9 cellular contexts compared by ENCODE assay signal in the genomic region with DNA sequence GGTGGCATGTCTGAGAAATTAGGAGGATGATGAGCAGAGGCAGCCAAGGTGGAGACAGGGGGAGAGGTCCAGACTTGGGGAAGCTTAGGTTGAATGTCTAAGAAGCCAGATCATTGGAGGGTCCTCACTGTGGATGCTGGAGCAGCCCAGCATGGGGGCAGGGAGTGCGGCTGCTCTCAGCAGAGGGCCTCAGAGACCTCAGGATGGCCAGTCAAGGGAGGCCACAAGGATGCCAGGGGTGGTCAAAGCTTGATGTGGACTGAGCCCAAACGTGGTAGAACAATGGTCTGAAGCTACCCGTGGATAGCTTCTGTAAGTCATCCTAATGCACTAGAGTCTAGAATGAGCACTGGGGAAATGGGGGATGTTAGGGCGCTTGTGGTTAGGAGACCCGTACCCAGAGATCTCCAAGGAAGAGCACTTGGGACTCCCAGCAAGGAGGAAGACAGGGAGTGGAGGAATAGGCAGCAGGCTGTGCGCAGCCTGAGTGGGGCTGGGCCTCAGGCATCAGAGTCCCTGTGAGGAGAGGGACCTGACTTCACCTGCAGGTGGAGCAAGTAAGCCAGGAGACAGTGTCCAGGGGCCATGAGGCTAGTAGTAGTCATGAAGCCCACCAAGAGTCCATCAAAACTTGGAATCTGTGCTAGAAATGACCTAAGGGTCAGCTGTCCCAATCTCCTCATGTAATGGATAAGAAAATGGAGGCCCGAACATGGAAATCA. TPM values are rescaled to one million over a fixed set of nuclear protein-coding genes. Genes with fewer than 3 reads are reported as not detected.
DNase-seq lines count a peak whose midpoint lies in the region; ATAC-seq and TF ChIP-seq lines count a peak whose summit lies in the region.
"Had no signal": no experiment of that assay in that cellular context is flagged by ENCODE, and none has a peak within 500 bp of the region (broad histone marks: within the 10 kb centered on the region; RNA-seq: fewer than 3 reads in every experiment).

No MANE protein-coding gene starts in this region.

- 85% methylated on average over 7 of the region's 7 CpGs for WGBS in suprapubic skin

- peaks cover 5% of the 10 kb centered on the region for H3K4me1 Mint-ChIP-seq in activated CD8-positive, alpha-beta T cell treated with anti-CD3 and anti-CD28 coated beads for 36 hours (ENCODE audit: low read depth)
- peaks cover 11% of the 10 kb centered on the region for H3K4me1 Mint-ChIP-seq in activated CD8-positive, alpha-beta T cell treated with anti-CD3 and anti-CD28 coated beads, Interleukin-2, amount 10 ng/mL, durations not matched to agents 7 days and 5 days (ENCODE audit: low read depth)
- peaks cover 27% of the 10 kb centered on the region for H3K4me1 Mint-ChIP-seq in stimulated activated memory B cell treated with anti-CD40 and anti-IgM and Interleukin-4, amounts not matched to agents 10 μg/mL and 1 μg/mL and 100 μg/mL, for 72 hours

- H3K4me3 ChIP-seq in suprapubic skin, result no peak overlapping the region
- H3K4me3 ChIP-seq: gastrocnemius medialis had no signal

- peaks cover 29% of the 10 kb centered on the region for H3K4me1 ChIP-seq in suprapubic skin

- peaks cover 15% of the 10 kb centered on the region for H3K27me3 ChIP-seq in suprapubic skin

- ATAC-seq in activated CD8-positive, alpha-beta T cell treated with anti-CD3 and anti-CD28 coated beads for 36 hours, result no peak
- no peak for ATAC-seq in activated CD8-positive, alpha-beta T cell treated with anti-CD3 and anti-CD28 coated beads, Interleukin-2, amount 10 ng/mL, durations not matched to agents 7 days and 5 days
- ATAC-seq in HG03521 (IDR thresholded peaks at IDR 0.05; ENCODE audit: unreplicated experiment) (no peak), GM18511 (IDR thresholded peaks at IDR 0.05; ENCODE audit: unreplicated experiment) (no peak)
- no peak for ATAC-seq in stimulated activated memory B cell treated with anti-CD40 and anti-IgM and Interleukin-4, amounts not matched to agents 10 μg/mL and 1 μg/mL and 100 μg/mL, for 72 hours

- H3K27ac Mint-ChIP-seq in activated CD8-positive, alpha-beta T cell treated with anti-CD3 and anti-CD28 coated beads for 36 hours, result no peak overlapping the region
- no peak overlapping the region for H3K27ac Mint-ChIP-seq in activated CD8-positive, alpha-beta T cell treated with anti-CD3 and anti-CD28 coated beads, Interleukin-2, amount 10 ng/mL, durations not matched to agents 7 days and 5 days
- no peak overlapping the region for H3K27ac Mint-ChIP-seq in stimulated activated memory B cell treated with anti-CD40 and anti-IgM and Interleukin-4, amounts not matched to agents 10 μg/mL and 1 μg/mL and 100 μg/mL, for 72 hours

- H3K36me3 Mint-ChIP-seq in activated CD8-positive, alpha-beta T cell treated with anti-CD3 and anti-CD28 coated beads for 36 hours (ENCODE audit: low read depth), result no peaks in the 10 kb centered on the region
- H3K36me3 Mint-ChIP-seq in activated CD8-positive, alpha-beta T cell treated with anti-CD3 and anti-CD28 coated beads, Interleukin-2, amount 10 ng/mL, durations not matched to agents 7 days and 5 days (ENCODE audit: low read depth), result no peaks in the 10 kb centered on the region
- H3K36me3 Mint-ChIP-seq in stimulated activated memory B cell treated with anti-CD40 and anti-IgM and Interleukin-4, amounts not matched to agents 10 μg/mL and 1 μg/mL and 100 μg/mL, for 72 hours, result no peaks in the 10 kb centered on the region

- DNase-seq in activated CD8-positive, alpha-beta T cell treated with anti-CD3 and anti-CD28 coated beads for 36 hours, result peak; percentile 16
- DNase-seq in activated CD8-positive, alpha-beta T cell treated with anti-CD3 and anti-CD28 coated beads, Interleukin-2, amount 10 ng/mL, durations not matched to agents 7 days and 5 days, result no peak
- DNase-seq in NCI-H2171 treated with DMSO at 0.1 percent for 48 hours (lab: John Stamatoyannopoulos, UW), result peak; percentile 34
- peak; percentile 59 for DNase-seq in ecto neural progenitor cell (ENCODE audit: low spot score)
- peak; percentile 40 to 41 for DNase-seq in suprapubic skin (ENCODE audit: low spot score in 2 of 2)
- DNase-seq: gastrocnemius medialis had no signal

- H3K9me3 Mint-ChIP-seq in activated CD8-positive, alpha-beta T cell treated with anti-CD3 and anti-CD28 coated beads for 36 hours, result no peaks in the 10 kb centered on the region
- H3K9me3 Mint-ChIP-seq in activated CD8-positive, alpha-beta T cell treated with anti-CD3 and anti-CD28 coated beads, Interleukin-2, amount 10 ng/mL, durations not matched to agents 7 days and 5 days (ENCODE audit: insufficient read depth), result no peaks in the 10 kb centered on the region
- H3K9me3 Mint-ChIP-seq in stimulated activated memory B cell treated with anti-CD40 and anti-IgM and Interleukin-4, amounts not matched to agents 10 μg/mL and 1 μg/mL and 100 μg/mL, for 72 hours, result no peaks in the 10 kb centered on the region

- no peak for TF ChIP-seq EP300 in suprapubic skin (IDR thresholded peaks at IDR 0.05)

- H3K9me3 ChIP-seq in suprapubic skin, result no peaks in the 10 kb centered on the region
- H3K9me3 ChIP-seq: gastrocnemius medialis had no signal

- peaks cover 4% of the 10 kb centered on the region for H3K27me3 Mint-ChIP-seq in activated CD8-positive, alpha-beta T cell treated with anti-CD3 and anti-CD28 coated beads for 36 hours
- H3K27me3 Mint-ChIP-seq in activated CD8-positive, alpha-beta T cell treated with anti-CD3 and anti-CD28 coated beads, Interleukin-2, amount 10 ng/mL, durations not matched to agents 7 days and 5 days (ENCODE audit: low read depth), result peaks cover 28% of the 10 kb centered on the region
- peaks cover 61% of the 10 kb centered on the region for H3K27me3 Mint-ChIP-seq in stimulated activated memory B cell treated with anti-CD40 and anti-IgM and Interleukin-4, amounts not matched to agents 10 μg/mL and 1 μg/mL and 100 μg/mL, for 72 hours

- no peak for TF ChIP-seq CTCF in activated CD8-positive, alpha-beta T cell treated with anti-CD3 and anti-CD28 coated beads for 36 hours (IDR thresholded peaks at IDR 0.05)
- TF ChIP-seq CTCF in suprapubic skin (IDR thresholded peaks at IDR 0.05), result no peak

- CTCF ChIA-PET in activated CD8-positive, alpha-beta T cell treated with anti-CD3 and anti-CD28 coated beads for 36 hours (lab: Charles Lee), result interaction anchor here (0.7 to 5.7 kb wide), 22 partner anchors 9 to 261 kb away, joined by 3 to 123 read pairs (median 4); partner anchors contain the start of genes S100A12 and S100A8
- CTCF ChIA-PET in activated CD8-positive, alpha-beta T cell treated with anti-CD3 and anti-CD28 coated beads, Interleukin-2, amount 10 ng/mL, durations not matched to agents 7 days and 5 days (lab: Charles Lee), result interaction anchor here (0.8 to 7.4 kb wide), 16 partner anchors 8 to 281 kb away, joined by 3 to 140 read pairs (median 4); partner anchors contain the start of gene CHTOP

- intact Hi-C loops in activated CD8-positive, alpha-beta T cell treated with anti-CD3 and anti-CD28 coated beads for 36 hours (cut with micrococcal nuclease), result loop anchor here (5.0 kb wide), 2 partner anchors 49 to 139 kb away; no protein-coding TSS in a partner anchor

- TF ChIP-seq POLR2A in suprapubic skin (IDR thresholded peaks at IDR 0.05), result no peak

- no peak overlapping the region for H3K27ac ChIP-seq in suprapubic skin
- H3K27ac ChIP-seq: gastrocnemius medialis had no signal

- POLR2A ChIA-PET in activated CD8-positive, alpha-beta T cell treated with anti-CD3 and anti-CD28 coated beads for 36 hours (lab: Charles Lee), result no interaction called here
- POLR2A ChIA-PET in activated CD8-positive, alpha-beta T cell treated with anti-CD3 and anti-CD28 coated beads, Interleukin-2, amount 10 ng/mL, durations not matched to agents 7 days and 5 days (lab: Charles Lee), result interaction anchor here (0.7 kb wide), 1 partner anchor 191 kb away, joined by 3 read pairs; no protein-coding TSS in a partner anchor

- no peak overlapping the region for H3K4me3 Mint-ChIP-seq in activated CD8-positive, alpha-beta T cell treated with anti-CD3 and anti-CD28 coated beads for 36 hours
- H3K4me3 Mint-ChIP-seq in activated CD8-positive, alpha-beta T cell treated with anti-CD3 and anti-CD28 coated beads, Interleukin-2, amount 10 ng/mL, durations not matched to agents 7 days and 5 days, result no peak overlapping the region
- no peak overlapping the region for H3K4me3 Mint-ChIP-seq in stimulated activated memory B cell treated with anti-CD40 and anti-IgM and Interleukin-4, amounts not matched to agents 10 μg/mL and 1 μg/mL and 100 μg/mL, for 72 hours

- no peaks in the 10 kb centered on the region for H3K36me3 ChIP-seq in suprapubic skin
- H3K36me3 ChIP-seq: gastrocnemius medialis had no signal

RNA-seq across cellular contexts. Expression of gene S100A9, which starts 4.3 kb away (rescaled TPM):
- total RNA-seq in activated CD8-positive, alpha-beta T cell treated with anti-CD3 and anti-CD28 coated beads for 36 hours, result not detected
- total RNA-seq in activated CD8-positive, alpha-beta T cell treated with anti-CD3 and anti-CD28 coated beads, Interleukin-2, amount 10 ng/mL, durations not matched to agents 7 days and 5 days, result not detected
- 10 to 100 TPM; 11.0 to 95.4 (median 51.1) TPM for total RNA-seq in suprapubic skin

RNA-seq across cellular contexts. Expression of gene PGLYRP4, which starts 4.7 kb away (rescaled TPM):
- not detected for total RNA-seq in activated CD8-positive, alpha-beta T cell treated with anti-CD3 and anti-CD28 coated beads for 36 hours
- total RNA-seq in activated CD8-positive, alpha-beta T cell treated with anti-CD3 and anti-CD28 coated beads, Interleukin-2, amount 10 ng/mL, durations not matched to agents 7 days and 5 days, result not detected
- 10 to 100 TPM; 13.0 to 35.0 (median 21.2) TPM for total RNA-seq in suprapubic skin
- total RNA-seq: gastrocnemius medialis had no signal

RNA-seq across cellular contexts. Expression of gene S100A12, which starts 22.0 kb away (rescaled TPM):
- not detected for total RNA-seq in activated CD8-positive, alpha-beta T cell treated with anti-CD3 and anti-CD28 coated beads for 36 hours
- total RNA-seq in activated CD8-positive, alpha-beta T cell treated with anti-CD3 and anti-CD28 coated beads, Interleukin-2, amount 10 ng/mL, durations not matched to agents 7 days and 5 days, result not detected
- not detected for total RNA-seq in suprapubic skin

RNA-seq across cellular contexts. Expression of gene S100A8, which starts 37.5 kb away (rescaled TPM):
- not detected for total RNA-seq in activated CD8-positive, alpha-beta T cell treated with anti-CD3 and anti-CD28 coated beads for 36 hours
- total RNA-seq in activated CD8-positive, alpha-beta T cell treated with anti-CD3 and anti-CD28 coated beads, Interleukin-2, amount 10 ng/mL, durations not matched to agents 7 days and 5 days, result not detected
- 10 to 100 TPM in 3 of 4 donors, 1 to 10 TPM in 1; 5.7 to 38.4 (median 19.5) TPM for total RNA-seq in suprapubic skin

RNA-seq across cellular contexts. Expression of gene PGLYRP3, which starts 40.6 kb away (rescaled TPM):
- total RNA-seq in activated CD8-positive, alpha-beta T cell treated with anti-CD3 and anti-CD28 coated beads for 36 hours, result not detected
- not detected for total RNA-seq in activated CD8-positive, alpha-beta T cell treated with anti-CD3 and anti-CD28 coated beads, Interleukin-2, amount 10 ng/mL, durations not matched to agents 7 days and 5 days
- total RNA-seq in suprapubic skin, result 10 to 100 TPM; 34.2 to 72.1 (median 55.3) TPM
- total RNA-seq: gastrocnemius medialis had no signal

Comparison
In these comparisons a context has a peak if more than half of its experiments do, and no peak if none do; other contexts are left out.
1. RNA of gene S100A9, which starts 4.3 kb away (total RNA-seq): 11.0 to 95.4 TPM in suprapubic skin; not detected in activated CD8-positive, alpha-beta T cell treated with anti-CD3 and anti-CD28 coated beads, Interleukin-2, amount 10 ng/mL, durations not matched to agents 7 days and 5 days and not detected in activated CD8-positive, alpha-beta T cell treated with anti-CD3 and anti-CD28 coated beads for 36 hours; every median in the first group is over 10 times any median in the second.
2. RNA of gene PGLYRP4, which starts 4.7 kb away (total RNA-seq): 13.0 to 35.0 TPM in suprapubic skin; not detected in activated CD8-positive, alpha-beta T cell treated with anti-CD3 and anti-CD28 coated beads for 36 hours and not detected in activated CD8-positive, alpha-beta T cell treated with anti-CD3 and anti-CD28 coated beads, Interleukin-2, amount 10 ng/mL, durations not matched to agents 7 days and 5 days; every median in the first group is over 10 times any median in the second.